ENCODE assay signal across 16 cellular contexts in genomic region chr14:73820631-73821030, GRCh38. TPM values are rescaled to one million over a fixed set of nuclear protein-coding genes. Genes with fewer than 3 reads are reported as not detected.
DNase-seq lines count a peak whose midpoint lies in the region; ATAC-seq, FAIRE-seq and TF ChIP-seq lines count a peak whose summit lies in the region.
"Had no signal": no experiment of that assay in that cellular context is flagged by ENCODE, and none has a peak within 500 bp of the region (broad histone marks: within the 10 kb centered on the region; RNA-seq: fewer than 3 reads in every experiment).

No MANE protein-coding gene starts in this region.

- H3K4me3 Mint-ChIP-seq in Caco-2 (ENCODE audit: unreplicated experiment) (no peak overlapping the region), WTC11 (no peak overlapping the region)
- H3K4me3 Mint-ChIP-seq: CD4-positive, alpha-beta memory T cell; H9 had no signal

- FAIRE-seq in urothelium cell line (lab: Jason Lieb, UNC): peak; percentile 59
- FAIRE-seq: H1 had no signal

- H3K36me3 Mint-ChIP-seq in Caco-2 (ENCODE audit: insufficient read depth, unreplicated experiment) (peaks cover 6% of the 10 kb centered on the region), WTC11 (no peaks in the 10 kb centered on the region)
- H3K36me3 Mint-ChIP-seq: CD14-positive monocyte; CD4-positive, alpha-beta memory T cell had no signal

- H3K36me3 ChIP-seq in Caco-2 (ENCODE audit: control insufficient read depth, insufficient read depth, low read length): no peaks in the 10 kb centered on the region
- H3K36me3 ChIP-seq in aorta (ENCODE audit: control insufficient read depth in 1 of 2, insufficient read depth in 2 of 2, low read length in 1 of 2): no peaks in the 10 kb centered on the region
- H3K36me3 ChIP-seq: BLaER1 had no signal

- CTCF ChIA-PET in Caco-2 (lab: Charles Lee) (no interaction called here), WTC11 (lab: Charles Lee) (interaction anchor here (0.7 kb wide), 1 partner anchor 482 kb away, joined by 6 read pairs; no protein-coding TSS in a partner anchor)

- H3K27ac Mint-ChIP-seq in Caco-2 (ENCODE audit: unreplicated experiment) (peak overlapping the region; percentile 45), WTC11 (peak overlapping the region; percentile 20; the same call in 1 of the 2 replicates)
- H3K27ac Mint-ChIP-seq: CD14-positive monocyte, H9 had no signal

- H3K4me1 ChIP-seq in Caco-2 (peaks cover 4% of the 10 kb centered on the region; the same call in 1 of the 2 replicates), aorta (ENCODE audit: control insufficient read depth in 1 of 2, insufficient read depth in 2 of 2, low read length in 2 of 2) (no peaks in the 10 kb centered on the region)

- H3K9me3 Mint-ChIP-seq in Caco-2 (ENCODE audit: unreplicated experiment) (no peaks in the 10 kb centered on the region), WTC11 (no peaks in the 10 kb centered on the region)
- H3K9me3 Mint-ChIP-seq: CD14-positive monocyte; CD4-positive, alpha-beta memory T cell; H9 had no signal

- no peak overlapping the region for H3K27ac ChIP-seq in aorta (ENCODE audit: low read depth in 1 of 2, low read length in 2 of 2)
- H3K27ac ChIP-seq: BLaER1 had no signal

- ATAC-seq in WTC11: no peak
- ATAC-seq in GM21447 (IDR thresholded peaks at IDR 0.05; ENCODE audit: unreplicated experiment): no peak
- ATAC-seq in aorta (ENCODE audit: low FRiP score): no peak

- H3K9me3 ChIP-seq in Caco-2: no peaks in the 10 kb centered on the region
- H3K9me3 ChIP-seq in aorta (ENCODE audit: control insufficient read depth, low read length): no peaks in the 10 kb centered on the region
- H3K9me3 ChIP-seq: BLaER1 had no signal

- TF ChIP-seq CTCF in Caco-2 (IDR thresholded peaks at IDR 0.05; ENCODE audit: insufficient read depth in 1 of 2, low read depth in 1 of 2, low read length in 1 of 2, severe bottlenecking in 1 of 2, unreplicated experiment in 1 of 2) (no peak), WTC11 (IDR thresholded peaks at IDR 0.05) (no peak)

- H3K27me3 ChIP-seq in Caco-2 (replicated peaks; ENCODE audit: control insufficient read depth, insufficient read depth, low read length): no peaks in the 10 kb centered on the region
- no peaks in the 10 kb centered on the region for H3K27me3 ChIP-seq in aorta (ENCODE audit: control insufficient read depth in 1 of 2, insufficient read depth in 2 of 2, low read length in 1 of 2)
- H3K27me3 ChIP-seq: BLaER1 had no signal

- H3K4me1 Mint-ChIP-seq in Caco-2 (ENCODE audit: low read depth, unreplicated experiment) (peaks cover 8% of the 10 kb centered on the region), WTC11 (no peaks in the 10 kb centered on the region)
- H3K4me1 Mint-ChIP-seq: CD14-positive monocyte, H9 had no signal

- 92 to 97% methylated on average over 3 of the region's 3 CpGs for WGBS in aorta, 2 donors

- H3K4me3 ChIP-seq in Caco-2 (ENCODE audit: low read depth, low read length) (no peak overlapping the region), aorta (ENCODE audit: low read length in 2 of 2) (no peak overlapping the region)
- H3K4me3 ChIP-seq: BLaER1 had no signal

- no peak for DNase-seq in Caco-2
- DNase-seq in WTC11 (ENCODE audit: low spot score): no peak
- DNase-seq in mesenteric fat pad (ENCODE audit: low spot score): peak; percentile 53
- no peak for DNase-seq in urothelium cell line (ENCODE audit: low spot score)
- no peak for DNase-seq in aorta
- no peak for DNase-seq in stimulated activated CD4-positive, alpha-beta T cell treated with anti-CD3 and anti-CD28 coated beads, Interleukin-4, amount 100 ng/mL, for 4 hours
- DNase-seq: 8988T; Calu3; CD4-positive, alpha-beta memory T cell; DMS79 treated with DMSO at 0.1 percent for 48 hours; GF-D8; H9 had no signal

- BruUV-seq in Caco-2 (replicated peaks; lab: Mats Ljungman, UMichigan): no TSS peak

- no peaks in the 10 kb centered on the region for H3K27me3 Mint-ChIP-seq in Caco-2 (ENCODE audit: insufficient read depth, unreplicated experiment)
- H3K27me3 Mint-ChIP-seq in WTC11 (ENCODE audit: low read depth): no peaks in the 10 kb centered on the region; the same call in 1 of the 2 replicates
- H3K27me3 Mint-ChIP-seq: CD4-positive, alpha-beta memory T cell had no signal

- POLR2A ChIA-PET in Caco-2 (lab: Charles Lee) (no interaction called here), WTC11 (lab: Charles Lee) (no interaction called here)

- intact Hi-C loops in Caco-2 (cut with micrococcal nuclease; ENCODE audit: unreplicated experiment) (no loop called here), aorta (cut with DNase I) (no loop called here)

TF ChIP-seq in WTC11, 78 proteins besides CTCF, POLR2A, EP300 and RAD21:
- TF ChIP-seq ZMAT4 (CRISPR knock-in tag; IDR thresholded peaks at IDR 0.05): no peak
- no peak for TF ChIP-seq ETV6 (CRISPR knock-in tag; IDR thresholded peaks at IDR 0.05)
- TF ChIP-seq OVOL2 (CRISPR knock-in tag; IDR thresholded peaks at IDR 0.05; ENCODE audit: borderline replicate concordance): no peak
- no peak for TF ChIP-seq ZNF512 (CRISPR knock-in tag; IDR thresholded peaks at IDR 0.05; ENCODE audit: borderline replicate concordance)
- no peak for TF ChIP-seq FOXJ3 (CRISPR knock-in tag; IDR thresholded peaks at IDR 0.05; ENCODE audit: borderline replicate concordance)
- TF ChIP-seq ZNF263 (CRISPR knock-in tag; IDR thresholded peaks at IDR 0.05; ENCODE audit: low read depth): no peak
- TF ChIP-seq NR3C1 (CRISPR knock-in tag; conservative IDR thresholded peaks at IDR 0.05; ENCODE audit: low read depth): no peak
- no peak for TF ChIP-seq MXD4 (CRISPR knock-in tag; IDR thresholded peaks at IDR 0.05; ENCODE audit: borderline replicate concordance)
- TF ChIP-seq ZBTB21 (CRISPR knock-in tag; IDR thresholded peaks at IDR 0.05; ENCODE audit: borderline replicate concordance): no peak
- no peak for TF ChIP-seq SOX15 (CRISPR knock-in tag; IDR thresholded peaks at IDR 0.05)
- no peak for TF ChIP-seq IRF2 (CRISPR knock-in tag; IDR thresholded peaks at IDR 0.05; ENCODE audit: borderline replicate concordance, low read depth)
- no peak for TF ChIP-seq E2F1 (CRISPR knock-in tag; IDR thresholded peaks at IDR 0.05)
- no peak for TF ChIP-seq TEAD1 (CRISPR knock-in tag; IDR thresholded peaks at IDR 0.05)
- TF ChIP-seq ZNF396 (CRISPR knock-in tag; IDR thresholded peaks at IDR 0.05; ENCODE audit: borderline replicate concordance): no peak
- TF ChIP-seq RORB (CRISPR knock-in tag; IDR thresholded peaks at IDR 0.05): no peak
- TF ChIP-seq ZNF423 (CRISPR knock-in tag; IDR thresholded peaks at IDR 0.05): no peak
- no peak for TF ChIP-seq CDX4 (CRISPR knock-in tag; IDR thresholded peaks at IDR 0.05; ENCODE audit: borderline replicate concordance)
- no peak for TF ChIP-seq ZNF121 (CRISPR knock-in tag; IDR thresholded peaks at IDR 0.05)

RNA-seq across cellular contexts. Expression of gene PTGR2, which starts 31.0 kb away (rescaled TPM):
- total RNA-seq in Caco-2 (2022) (14.2 and 16.5 TPM in 2 replicates), WTC11 (2021) (20.7 to 23.6 TPM (median 22.1 TPM) in 3 replicates), mesenteric fat pad (7.3 TPM), aorta (1 to 10 TPM; 5.1 to 8.7 TPM)
- 1 to 10 TPM; 3.3 to 5.8 TPM for polyA plus RNA-seq in aorta
